Comparison of ENCODE assay signal across 8 cellular contexts in the genomic region with DNA sequence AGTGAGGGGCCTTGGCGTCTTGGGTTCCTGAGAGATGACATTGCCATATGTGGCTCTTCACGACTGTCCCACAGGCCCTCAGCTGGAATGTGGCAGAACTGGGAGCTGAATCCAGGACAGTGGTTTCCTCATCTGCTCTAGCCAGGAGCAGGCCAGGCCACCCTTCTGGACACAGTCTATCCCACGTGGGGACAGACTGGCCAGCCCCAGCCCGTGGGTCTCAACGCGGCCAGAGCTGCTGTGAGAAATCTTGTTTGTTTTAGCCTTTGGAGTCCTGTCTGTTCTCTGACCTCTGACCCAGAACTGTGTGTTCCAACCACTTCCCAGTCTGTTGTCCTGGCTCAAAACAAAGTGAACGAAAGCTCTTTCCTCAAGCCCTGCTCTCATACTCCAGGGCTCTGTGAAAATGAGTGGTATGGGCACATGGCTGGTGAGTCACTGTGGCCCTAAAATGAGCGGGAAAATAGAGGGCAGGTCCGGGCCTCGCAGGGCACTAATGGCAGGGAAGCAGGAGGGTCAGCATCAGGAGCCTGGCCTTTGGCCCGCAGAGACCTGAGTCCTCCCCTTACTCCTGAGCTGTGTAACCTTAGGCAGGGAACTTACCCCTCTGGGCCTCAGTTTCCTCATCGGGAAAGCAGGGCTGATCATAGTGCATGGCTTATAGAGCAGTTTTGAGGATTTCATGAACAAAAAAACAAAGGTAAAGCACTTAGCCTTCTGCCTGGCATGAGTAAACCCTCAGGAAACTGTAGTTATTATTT. TPM values are rescaled to one million over a fixed set of nuclear protein-coding genes. Genes with fewer than 3 reads are reported as not detected.
A peak's percentile ranks its signal among the peaks of the same experiment; 100 is the strongest.
DNase-seq lines count a peak whose midpoint lies in the region; ATAC-seq and TF ChIP-seq lines count a peak whose summit lies in the region.

No MANE protein-coding gene starts in this region.

- intact Hi-C loops in lower lobe of right lung (cut with DNase I) = loop anchor here (5.0 kb wide), 1 partner anchor 480 kb away; no protein-coding TSS in a partner anchor
- intact Hi-C loops in activated CD4-positive, alpha-beta memory T cell treated with anti-CD3 and anti-CD28 coated beads for 36 hours (cut with micrococcal nuclease) = loop anchor here (5.0 kb wide), 1 partner anchor 805 kb away; a partner anchor contains a TSS

- H3K27ac ChIP-seq in ectodermal cell (ENCODE audit: insufficient read depth, low read depth, low read length, poor library complexity, severe bottlenecking) (peak overlapping the region; percentile 54), lower lobe of right lung (peak overlapping the region; percentile 80), subcutaneous abdominal adipose tissue (ENCODE audit: low read depth, low read length) (peak overlapping the region; percentile 96)

- no peaks in the 10 kb centered on the region for H3K27me3 Mint-ChIP-seq in activated CD4-positive, alpha-beta memory T cell treated with anti-CD3 and anti-CD28 coated beads for 36 hours

- H3K27me3 ChIP-seq in ectodermal cell (ENCODE audit: control insufficient read depth, insufficient read depth, low read length, poor library complexity, severe bottlenecking) (no peaks in the 10 kb centered on the region), lower lobe of right lung (ENCODE audit: low read depth) (no peaks in the 10 kb centered on the region), subcutaneous abdominal adipose tissue (ENCODE audit: control insufficient read depth in 5 of 5, insufficient read depth in 4 of 5, low read length in 5 of 5) (peaks cover 0 to 5% (median 0%) of the 10 kb centered on the region in 5 donors)

- peak; percentile 40 for DNase-seq in M059J (ENCODE audit: low read depth)
- DNase-seq in lower lobe of right lung = peak; percentile 77
- no peak for DNase-seq in activated CD4-positive, alpha-beta memory T cell treated with anti-CD3 and anti-CD28 coated beads for 36 hours
- DNase-seq in DMS 273 treated with DMSO at 0.1 percent for 48 hours (lab: John Stamatoyannopoulos, UW) = no peak
- DNase-seq in SW 1271 (lab: John Stamatoyannopoulos, UW) = no peak

- H3K4me3 ChIP-seq in ectodermal cell (ENCODE audit: insufficient read depth, low read depth, low read length) (no peak overlapping the region), lower lobe of right lung (no peak overlapping the region), subcutaneous abdominal adipose tissue (ENCODE audit: low read depth in 1 of 5, low read length in 5 of 5) (peak overlapping the region in 1 of 5 donors; percentile 27)

- CTCF ChIA-PET in activated CD4-positive, alpha-beta memory T cell treated with anti-CD3 and anti-CD28 coated beads for 36 hours (lab: Charles Lee) = interaction anchor here (0.7 to 2.4 kb wide), 9 partner anchors 9 to 745 kb away, joined by 3 to 10 read pairs (median 3); no protein-coding TSS in a partner anchor

- peaks cover 43% of the 10 kb centered on the region for H3K4me1 Mint-ChIP-seq in activated CD4-positive, alpha-beta memory T cell treated with anti-CD3 and anti-CD28 coated beads for 36 hours (ENCODE audit: low read depth)

- H3K4me1 ChIP-seq in ectodermal cell (ENCODE audit: control insufficient read depth, insufficient read depth, low read length) = peaks cover 21% of the 10 kb centered on the region
- peaks cover 59% of the 10 kb centered on the region for H3K4me1 ChIP-seq in lower lobe of right lung
- H3K4me1 ChIP-seq in subcutaneous abdominal adipose tissue (ENCODE audit: control insufficient read depth in 5 of 5, insufficient read depth in 5 of 5, low read length in 5 of 5) = peaks cover 31 to 58% (median 41%) of the 10 kb centered on the region in 5 donors

- no peak overlapping the region for H3K4me3 Mint-ChIP-seq in activated CD4-positive, alpha-beta memory T cell treated with anti-CD3 and anti-CD28 coated beads for 36 hours

- H3K9ac ChIP-seq in subcutaneous abdominal adipose tissue (ENCODE audit: low read length in 5 of 5) = peak overlapping the region in 4 of 5 donors; percentile 60 to 95 (median 70)

- TF ChIP-seq CTCF in lower lobe of right lung (IDR thresholded peaks at IDR 0.05) = no peak

- no peaks in the 10 kb centered on the region for H3K36me3 ChIP-seq in ectodermal cell (ENCODE audit: control insufficient read depth, insufficient read depth, low read length)
- no peaks in the 10 kb centered on the region for H3K36me3 ChIP-seq in lower lobe of right lung
- no peaks in the 10 kb centered on the region for H3K36me3 ChIP-seq in subcutaneous abdominal adipose tissue (ENCODE audit: control insufficient read depth in 5 of 5, insufficient read depth in 5 of 5, low read length in 5 of 5)

- WGBS in ectodermal cell, 2 experiments = 84 to 86% methylated on average over 11 to 12 of the region's 12 CpGs

- ATAC-seq in lower lobe of right lung (peak; percentile 63 to 80), HG03460 (IDR thresholded peaks at IDR 0.05; ENCODE audit: unreplicated experiment) (no peak)

- H3K27ac Mint-ChIP-seq in activated CD4-positive, alpha-beta memory T cell treated with anti-CD3 and anti-CD28 coated beads for 36 hours = no peak overlapping the region

- POLR2A ChIA-PET in activated CD4-positive, alpha-beta memory T cell treated with anti-CD3 and anti-CD28 coated beads for 36 hours (lab: Charles Lee) = no interaction called here

- no peaks in the 10 kb centered on the region for H3K9me3 ChIP-seq in ectodermal cell (ENCODE audit: control insufficient read depth, low read length)
- no peaks in the 10 kb centered on the region for H3K9me3 ChIP-seq in lower lobe of right lung
- H3K9me3 ChIP-seq in subcutaneous abdominal adipose tissue (ENCODE audit: control insufficient read depth in 5 of 5, low read length in 5 of 5) = no peaks in the 10 kb centered on the region

- no peaks in the 10 kb centered on the region for H3K36me3 Mint-ChIP-seq in activated CD4-positive, alpha-beta memory T cell treated with anti-CD3 and anti-CD28 coated beads for 36 hours

- no peaks in the 10 kb centered on the region for H3K9me3 Mint-ChIP-seq in activated CD4-positive, alpha-beta memory T cell treated with anti-CD3 and anti-CD28 coated beads for 36 hours

RNA-seq across cellular contexts. Expression of a gene that starts 34.8 kb away (rescaled TPM):
- 34.6 and 38.7 TPM in 2 replicates for total RNA-seq in M059J (2014; rRNA removed; shearing (Covaris generic))
- 14.7 TPM for polyA plus RNA-seq in ectodermal cell (2013, experiment 1 of 4)
- 13.4 TPM for polyA plus RNA-seq in ectodermal cell (2013, experiment 2 of 4)
- polyA plus RNA-seq in ectodermal cell (2013, experiment 3 of 4) = 19.9 TPM
- polyA plus RNA-seq in ectodermal cell (2013, experiment 4 of 4) = 17.2 TPM
- total RNA-seq in lower lobe of right lung = 115 TPM
- 10 to 100 TPM; 33.2 to 34.0 TPM for total RNA-seq in activated CD4-positive, alpha-beta memory T cell treated with anti-CD3 and anti-CD28 coated beads for 36 hours

Comparison
In these comparisons a context has a peak if more than half of its experiments do, and no peak if none do; other contexts are left out.
1. DNase-seq: peak in M059J (single experiment) and lower lobe of right lung (single experiment); none in activated CD4-positive, alpha-beta memory T cell treated with anti-CD3 and anti-CD28 coated beads for 36 hours (single experiment), DMS 273 treated with DMSO at 0.1 percent for 48 hours (single experiment) and SW 1271 (0 of 2).
2. Peak in every context shown above with its lines, with median percentiles within 50 percentile points of each other: H3K27ac ChIP-seq.